1 cellular context compared by ENCODE assay signal in genomic region chr10:89251417-89252224, GRCh38.
A peak's percentile ranks its signal among the peaks of the same experiment; 100 is the strongest.
TF ChIP-seq lines count a peak whose summit lies in the region.

LIPA (minus strand) TSS chr10:89251775; CDS start chr10:89247648, 4,127 bp downstream.

TF ChIP-seq in WTC11, 78 proteins besides CTCF, POLR2A, EP300 and RAD21 (continued from another document):
- TF ChIP-seq AFF4 (CRISPR knock-in tag; IDR thresholded peaks at IDR 0.05; ENCODE audit: borderline replicate concordance) (0 out of 2 replicates have a peak, but pooled peaks have one; percentile 68), KAT7 (CRISPR knock-in tag; IDR thresholded peaks at IDR 0.05; ENCODE audit: borderline replicate concordance) (no peak), ELF4 (CRISPR knock-in tag; IDR thresholded peaks at IDR 0.05; ENCODE audit: low read depth) (no peak), IRF1 (CRISPR knock-in tag; IDR thresholded peaks at IDR 0.05) (no peak), E2F1 (CRISPR knock-in tag; IDR thresholded peaks at IDR 0.05) (no peak), USF2 (CRISPR knock-in tag; IDR thresholded peaks at IDR 0.05) (no peak), ETV6 (CRISPR knock-in tag; IDR thresholded peaks at IDR 0.05) (peak; percentile 64; the same call in 1 of the 2 replicates), ZNF232 (CRISPR knock-in tag; IDR thresholded peaks at IDR 0.05) (no peak; the same call in 1 of the 2 replicates), ZNF121 (CRISPR knock-in tag; IDR thresholded peaks at IDR 0.05) (no peak), SMAD3 (CRISPR knock-in tag; IDR thresholded peaks at IDR 0.05; ENCODE audit: borderline replicate concordance) (peak; percentile 41; the same call in 1 of the 2 replicates), GABPB1 (CRISPR knock-in tag; IDR thresholded peaks at IDR 0.05) (no peak), CREB1 (CRISPR knock-in tag; IDR thresholded peaks at IDR 0.05) (no peak), GTF2I (CRISPR knock-in tag; conservative IDR thresholded peaks at IDR 0.05) (no peak), ZNF416 (CRISPR knock-in tag; IDR thresholded peaks at IDR 0.05) (no peak), FOXP1 (CRISPR knock-in tag; IDR thresholded peaks at IDR 0.05; ENCODE audit: borderline replicate concordance) (peak; percentile 82; the same call in 1 of the 2 replicates), JUN (CRISPR knock-in tag; IDR thresholded peaks at IDR 0.05) (no peak), ZSCAN18 (CRISPR knock-in tag; IDR thresholded peaks at IDR 0.05) (no peak), ZNF281 (CRISPR knock-in tag; IDR thresholded peaks at IDR 0.05) (0 out of 2 replicates have a peak, but pooled peaks have one; percentile 52), NFE2L1 (CRISPR knock-in tag; IDR thresholded peaks at IDR 0.05) (no peak), ZNF138 (CRISPR knock-in tag; conservative IDR thresholded peaks at IDR 0.05) (no peak), MYBL2 (CRISPR knock-in tag; IDR thresholded peaks at IDR 0.05) (peak; percentile 75), AR (CRISPR knock-in tag; IDR thresholded peaks at IDR 0.05) (no peak), JAZF1 (CRISPR knock-in tag; IDR thresholded peaks at IDR 0.05) (no peak), MAX (CRISPR knock-in tag; IDR thresholded peaks at IDR 0.05) (peak; percentile 76), SP1 (CRISPR knock-in tag; conservative IDR thresholded peaks at IDR 0.05) (peak; percentile 63), OVOL2 (CRISPR knock-in tag; IDR thresholded peaks at IDR 0.05; ENCODE audit: borderline replicate concordance) (no peak), PRDM15 (CRISPR knock-in tag; IDR thresholded peaks at IDR 0.05) (no peak), NFYB (CRISPR knock-in tag; conservative IDR thresholded peaks at IDR 0.05; ENCODE audit: low read depth) (peak; percentile 73)
